ENCODE assay signal across 8 cellular contexts in genomic region chr6:80105972-80106417, GRCh38. TPM values are rescaled to one million over a fixed set of nuclear protein-coding genes. Genes with fewer than 3 reads are reported as not detected.
DNase-seq lines count a peak whose midpoint lies in the region; ATAC-seq and TF ChIP-seq lines count a peak whose summit lies in the region.

No MANE protein-coding gene starts in this region.

- no peaks in the 10 kb centered on the region; the same call in none of the 2 replicates for H3K27me3 ChIP-seq in BJ (ENCODE audit: control insufficient read depth, insufficient read depth, low read length)
- no peaks in the 10 kb centered on the region for H3K27me3 ChIP-seq in PC-9 (ENCODE audit: insufficient read depth, low read depth)

- peak overlapping the region; percentile 90 for H2AFZ ChIP-seq in PC-9

- peak overlapping the region; percentile 89 for H3K4me3 Mint-ChIP-seq in stimulated activated effector memory CD8-positive, alpha-beta T cell treated with anti-CD3 and anti-CD28 coated beads, Interleukin-12 subunit alpha, Interleukin-12 subunit beta, amount 100 ng/mL, for 72 hours

- 0 out of 2 replicates have a peak, but pooled peaks cover 3% of the 10 kb centered on the region for H4K20me1 ChIP-seq in PC-9 (ENCODE audit: insufficient read depth)

- CTCF ChIA-PET in BJ (lab: Yijun Ruan, JAX) (interaction anchor here (1.3 kb wide), 1 partner anchor 157 kb away, joined by 6 read pairs; no protein-coding TSS in a partner anchor), PC-9 (lab: Charles Lee) (interaction anchor here (0.6 kb wide), 3 partner anchors 94 to 1935 kb away, joined by 3 to 7 read pairs (median 3); no protein-coding TSS in a partner anchor)

- H3K36me3 Mint-ChIP-seq in stimulated activated effector memory CD8-positive, alpha-beta T cell treated with anti-CD3 and anti-CD28 coated beads, Interleukin-12 subunit alpha, Interleukin-12 subunit beta, amount 100 ng/mL, for 72 hours, result peaks cover 7% of the 10 kb centered on the region

- H3K4me1 ChIP-seq in PC-9 (replicated peaks; ENCODE audit: insufficient read depth), result peaks cover 21% of the 10 kb centered on the region

- no peaks in the 10 kb centered on the region for H3K9me3 Mint-ChIP-seq in stimulated activated effector memory CD8-positive, alpha-beta T cell treated with anti-CD3 and anti-CD28 coated beads, Interleukin-12 subunit alpha, Interleukin-12 subunit beta, amount 100 ng/mL, for 72 hours

- H3K27ac Mint-ChIP-seq in stimulated activated effector memory CD8-positive, alpha-beta T cell treated with anti-CD3 and anti-CD28 coated beads, Interleukin-12 subunit alpha, Interleukin-12 subunit beta, amount 100 ng/mL, for 72 hours, result peak overlapping the region; percentile 79

- intact Hi-C loops in PC-9 (cut with micrococcal nuclease; ENCODE audit: unreplicated experiment), result loop anchor here (1.0 kb wide), 1 partner anchor 37 kb away; no protein-coding TSS in a partner anchor

- H3K79me2 ChIP-seq in PC-9 (ENCODE audit: low read depth), result peaks cover 22% of the 10 kb centered on the region

- peak overlapping the region; percentile 70 for H3K4me3 ChIP-seq in BJ (ENCODE audit: low read depth, low read length)
- H3K4me3 ChIP-seq in PC-9, result peak overlapping the region; percentile 73; the same call in 1 of the 2 replicates
- H3K4me3 ChIP-seq in fibroblast of the aortic adventitia (ENCODE audit: low read depth, low read length), result peak overlapping the region; percentile 49

- no peaks in the 10 kb centered on the region for H3F3A ChIP-seq in PC-9 (ENCODE audit: insufficient read depth, low read depth)

- H3K9me3 ChIP-seq in PC-9 (ENCODE audit: insufficient read depth, low read depth), result no peaks in the 10 kb centered on the region

- POLR2A ChIA-PET in BJ (lab: Charles Lee) (no interaction called here), PC-9 (lab: Charles Lee; ENCODE audit: unreplicated experiment) (interaction anchor here (0.6 to 0.9 kb wide), 5 partner anchors 21 to 1977 kb away, joined by 3 to 9 read pairs (median 5); no protein-coding TSS in a partner anchor)

- peaks cover 19% of the 10 kb centered on the region for H3K4me1 Mint-ChIP-seq in stimulated activated effector memory CD8-positive, alpha-beta T cell treated with anti-CD3 and anti-CD28 coated beads, Interleukin-12 subunit alpha, Interleukin-12 subunit beta, amount 100 ng/mL, for 72 hours

- no TSS peak for BruUV-seq in PC-9 (replicated peaks; lab: Mats Ljungman, UMichigan)

- H3K4me2 ChIP-seq in PC-9, result peak overlapping the region; percentile 81

- no peaks in the 10 kb centered on the region for H3K36me3 ChIP-seq in BJ (ENCODE audit: control insufficient read depth, insufficient read depth, low read length)
- H3K36me3 ChIP-seq in PC-9 (ENCODE audit: low read depth), result no peaks in the 10 kb centered on the region

- H3K27ac ChIP-seq in PC-9, result peak overlapping the region; percentile 53; the same call in 1 of the 2 replicates

- no peak for TF ChIP-seq CTCF in BJ (IDR thresholded peaks at IDR 0.05; ENCODE audit: insufficient read depth, low read depth, low read length)
- no peak for TF ChIP-seq CTCF in PC-9 (conservative IDR thresholded peaks at IDR 0.05)
- TF ChIP-seq CTCF in fibroblast of the aortic adventitia (IDR thresholded peaks at IDR 0.05; ENCODE audit: insufficient read depth, low read length), result no peak

- no peak for DNase-seq in BJ (ENCODE audit: low read depth)
- DNase-seq in PC-9, result no peak
- no peak for DNase-seq in fibroblast of the aortic adventitia (ENCODE audit: low read depth)
- no peak for DNase-seq in stimulated activated effector memory CD8-positive, alpha-beta T cell treated with anti-CD3 and anti-CD28 coated beads, Interleukin-12 subunit alpha, Interleukin-12 subunit beta, amount 100 ng/mL, for 72 hours (ENCODE audit: low spot score in 2 of 2)
- no peak for DNase-seq in NCI-H1417 treated with DMSO at 0.1 percent for 48 hours (lab: John Stamatoyannopoulos, UW)
- no peak for DNase-seq in SK-N-DZ (ENCODE audit: low spot score)

- peak; percentile 15 for ATAC-seq in GM21515 (IDR thresholded peaks at IDR 0.05; ENCODE audit: unreplicated experiment)
- peak; percentile 42 for ATAC-seq in stimulated activated effector memory CD8-positive, alpha-beta T cell treated with anti-CD3 and anti-CD28 coated beads, Interleukin-12 subunit alpha, Interleukin-12 subunit beta, amount 100 ng/mL, for 72 hours
- no peak for ATAC-seq in HG03097 (IDR thresholded peaks at IDR 0.05; ENCODE audit: low FRiP score, unreplicated experiment)

- H3K9me2 ChIP-seq in PC-9 (ENCODE audit: insufficient read depth), result no peaks in the 10 kb centered on the region

RNA-seq across cellular contexts. Expression of gene BCKDHB, which starts 0.5 kb away (rescaled TPM):
- polyA plus RNA-seq in BJ (2011; rRNA removed), result 8.0 and 14.0 TPM in 2 replicates
- 5.3 and 6.1 TPM in 2 replicates for polyA minus RNA-seq in BJ (2011; rRNA and poly(A)+ RNA removed)
- 29.7 and 41.5 TPM in 2 replicates for total RNA-seq in PC-9 (2021)
- 18.4 and 20.3 TPM in 2 replicates for total RNA-seq in fibroblast of the aortic adventitia (ENCODE audit: low replicate concordance)
- 22.2 and 26.3 TPM in 2 replicates for polyA plus RNA-seq in SK-N-DZ (2014; cell fraction: cytosol; rRNA removed)
- 10.7 and 15.9 TPM in 2 replicates for polyA plus RNA-seq in SK-N-DZ (2014; cell fraction: nucleus; rRNA removed)
